Comparison of ENCODE assay signal across 20 cellular contexts in the genomic region with DNA sequence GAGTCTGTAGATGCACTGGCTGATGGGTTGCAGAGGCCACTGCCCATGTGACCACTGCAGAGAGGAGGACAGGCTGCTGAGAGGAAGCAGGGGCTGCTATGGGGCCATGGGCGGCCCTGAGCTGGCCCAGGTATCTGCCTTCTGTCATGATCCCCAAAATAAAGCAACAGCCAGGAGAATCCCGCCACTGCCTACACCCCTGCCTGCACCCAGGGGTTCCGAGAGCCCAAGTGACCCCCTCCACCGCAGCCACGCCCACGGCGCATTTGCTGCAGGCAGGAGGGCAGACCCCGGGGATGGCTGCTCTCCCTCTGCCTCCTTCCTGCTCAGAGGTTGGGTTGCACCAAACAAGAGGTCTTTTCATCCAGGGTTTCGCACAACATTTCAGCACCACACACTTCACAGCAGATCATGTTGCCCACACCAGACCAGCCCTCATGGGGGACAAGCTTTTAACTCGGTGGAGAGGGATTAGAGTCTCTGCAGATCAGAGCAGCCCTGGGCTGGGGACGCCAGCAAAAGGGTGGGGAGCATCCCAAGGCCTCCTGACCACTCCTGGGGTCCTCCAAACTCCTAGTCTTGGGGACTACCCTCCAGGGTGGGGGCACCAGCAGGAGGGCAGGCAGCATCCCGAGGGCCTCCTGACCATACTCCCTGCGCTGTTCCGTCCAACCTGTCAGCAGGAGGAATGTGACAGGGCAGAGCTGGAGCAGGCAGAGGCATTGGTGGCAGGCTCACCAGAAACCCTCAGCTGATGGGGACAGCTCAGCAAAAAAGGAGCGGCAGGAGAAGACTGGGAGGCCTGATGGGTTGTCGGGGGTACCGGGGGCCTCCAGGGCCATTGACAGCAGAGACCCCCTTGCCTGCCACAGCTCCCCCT. TPM values are rescaled to one million over a fixed set of nuclear protein-coding genes. Genes with fewer than 3 reads are reported as not detected.
DNase-seq lines count a peak whose midpoint lies in the region; ATAC-seq and TF ChIP-seq lines count a peak whose summit lies in the region.
"Had no signal": no experiment of that assay in that cellular context is flagged by ENCODE, and none has a peak within 500 bp of the region (broad histone marks: within the 10 kb centered on the region; RNA-seq: fewer than 3 reads in every experiment).

No MANE protein-coding gene starts in this region.

- CTCF ChIA-PET in HEK293 (lab: Yijun Ruan, JAX), result interaction anchor here (0.7 kb wide), 1 partner anchor 415 kb away, joined by 3 read pairs; no protein-coding TSS in a partner anchor

- TF ChIP-seq CTCF in HEK293 (tag by site-specific recombination; IDR thresholded peaks at IDR 0.05), result no peak
- no peak for TF ChIP-seq CTCF in smooth muscle cell (IDR thresholded peaks at IDR 0.05; ENCODE audit: borderline replicate concordance, insufficient read depth, poor library complexity, severe bottlenecking)

- peaks cover 22% of the 10 kb centered on the region for H4K20me1 ChIP-seq in smooth muscle cell (ENCODE audit: low read depth)

- no peaks in the 10 kb centered on the region for H3F3A ChIP-seq in smooth muscle cell (ENCODE audit: low read depth)

- H3K79me2 ChIP-seq in smooth muscle cell (ENCODE audit: low read depth), result no peaks in the 10 kb centered on the region

- H3K4me2 ChIP-seq in smooth muscle cell, result peak overlapping the region; percentile 63

- H3K4me1 ChIP-seq in HEK293 (ENCODE audit: control insufficient read depth, insufficient read depth, low read length), result no peaks in the 10 kb centered on the region
- H3K4me1 ChIP-seq in smooth muscle cell (ENCODE audit: low read depth), result peaks cover 44% of the 10 kb centered on the region

- ATAC-seq in SK-N-SH treated with all-trans-retinoic acid at 6 μM for 48 hours, result peak; percentile 11; the same call in 1 of the 3 replicates
- peak; percentile 7 to 60 for ATAC-seq in left cardiac atrium
- ATAC-seq: activated naive CD4-positive, alpha-beta T cell treated with anti-CD3 and anti-CD28 coated beads, Interleukin-2, amount 50 U/mL, for 72 hours; activated T-cell treated with anti-CD3 and anti-CD28 coated beads, Interleukin-2, amount 50 U/mL, for 4 hours; K562 had no signal

- intact Hi-C loops in left cardiac atrium (cut with DNase I), result no loop called here
- intact Hi-C loops in posterior vena cava (cut with DNase I), result no loop called here

- no peak overlapping the region for H3K9ac ChIP-seq in smooth muscle cell (ENCODE audit: low read depth)

- POLR2A ChIA-PET in HEK293 (lab: Yijun Ruan, JAX), result interaction anchor here (0.5 to 1.6 kb wide), 2 partner anchors 16 to 359 kb away, joined by 3 read pairs; no protein-coding TSS in a partner anchor

- DNase-seq in left cardiac atrium (no peak), smooth muscle cell (lab: John Stamatoyannopoulos, UW; ENCODE audit: unreplicated experiment) (no peak), posterior vena cava (ENCODE audit: low spot score) (no peak), NCI-H1048 (lab: John Stamatoyannopoulos, UW) (no peak), DMS53 treated with DMSO at 0.1 percent for 48 hours (lab: John Stamatoyannopoulos, UW; ENCODE audit: unreplicated experiment) (no peak)
- DNase-seq in activated T-cell treated with anti-CD3 and anti-CD28 coated beads, Interleukin-2, amount 50 U/mL, for 48 hours, result no peak
- DNase-seq: activated CD4-positive, alpha-beta memory T cell treated with anti-CD3 and anti-CD28 coated beads, Interleukin-2, amount 10 ng/mL, durations not matched to agents 7 days and 5 days; activated T-cell treated with anti-CD3 and anti-CD28 coated beads, Interleukin-2, amount 50 U/mL, for 4 hours; islet precursor cell; midbrain; NCI-H2107; NCI-H748 treated with DMSO at 0.1 percent for 48 hours; stimulated activated CD4-positive, alpha-beta T cell treated with anti-CD3 and anti-CD28 coated beads, Interleukin-2, amount 100 ng/mL, for 48 hours had no signal

- H3K27ac ChIP-seq in HEK293 (ENCODE audit: extremely low read depth, low read depth, low read length) (no peak overlapping the region), smooth muscle cell (ENCODE audit: low read depth) (no peak overlapping the region)
- H3K27ac ChIP-seq: brain microvascular endothelial cell had no signal

- no peak overlapping the region for H2AFZ ChIP-seq in smooth muscle cell (ENCODE audit: low read depth)

- H3K4me3 ChIP-seq in HEK293 (ENCODE audit: low read depth, low read length) (no peak overlapping the region), smooth muscle cell (no peak overlapping the region)
- H3K4me3 ChIP-seq: GM12878, K562 had no signal

- H3K27me3 ChIP-seq in smooth muscle cell (ENCODE audit: low read depth), result no peaks in the 10 kb centered on the region
- H3K27me3 ChIP-seq: brain microvascular endothelial cell, dorsolateral prefrontal cortex had no signal

- H3K9me3 ChIP-seq in HEK293 (ENCODE audit: control insufficient read depth, insufficient read depth, low read depth, low read length) (no peaks in the 10 kb centered on the region), smooth muscle cell (replicated peaks; ENCODE audit: low read depth) (no peaks in the 10 kb centered on the region)

- no peaks in the 10 kb centered on the region for H3K36me3 ChIP-seq in HEK293 (ENCODE audit: control insufficient read depth in 2 of 2, insufficient read depth in 1 of 2, low read length in 2 of 2)
- H3K36me3 ChIP-seq in smooth muscle cell (ENCODE audit: low read depth), result no peaks in the 10 kb centered on the region
- H3K36me3 ChIP-seq: brain microvascular endothelial cell had no signal

- 74% methylated on average over 17 of the region's 17 CpGs for WGBS in smooth muscle cell (ENCODE audit: low lambda C conversion rate)

TF ChIP-seq in HEK293, 187 proteins besides CTCF, POLR2A, EP300 and RAD21:
- no peak for TF ChIP-seq SCRT2 (tag by site-specific recombination; IDR thresholded peaks at IDR 0.05)
- TF ChIP-seq, protein P1, sequence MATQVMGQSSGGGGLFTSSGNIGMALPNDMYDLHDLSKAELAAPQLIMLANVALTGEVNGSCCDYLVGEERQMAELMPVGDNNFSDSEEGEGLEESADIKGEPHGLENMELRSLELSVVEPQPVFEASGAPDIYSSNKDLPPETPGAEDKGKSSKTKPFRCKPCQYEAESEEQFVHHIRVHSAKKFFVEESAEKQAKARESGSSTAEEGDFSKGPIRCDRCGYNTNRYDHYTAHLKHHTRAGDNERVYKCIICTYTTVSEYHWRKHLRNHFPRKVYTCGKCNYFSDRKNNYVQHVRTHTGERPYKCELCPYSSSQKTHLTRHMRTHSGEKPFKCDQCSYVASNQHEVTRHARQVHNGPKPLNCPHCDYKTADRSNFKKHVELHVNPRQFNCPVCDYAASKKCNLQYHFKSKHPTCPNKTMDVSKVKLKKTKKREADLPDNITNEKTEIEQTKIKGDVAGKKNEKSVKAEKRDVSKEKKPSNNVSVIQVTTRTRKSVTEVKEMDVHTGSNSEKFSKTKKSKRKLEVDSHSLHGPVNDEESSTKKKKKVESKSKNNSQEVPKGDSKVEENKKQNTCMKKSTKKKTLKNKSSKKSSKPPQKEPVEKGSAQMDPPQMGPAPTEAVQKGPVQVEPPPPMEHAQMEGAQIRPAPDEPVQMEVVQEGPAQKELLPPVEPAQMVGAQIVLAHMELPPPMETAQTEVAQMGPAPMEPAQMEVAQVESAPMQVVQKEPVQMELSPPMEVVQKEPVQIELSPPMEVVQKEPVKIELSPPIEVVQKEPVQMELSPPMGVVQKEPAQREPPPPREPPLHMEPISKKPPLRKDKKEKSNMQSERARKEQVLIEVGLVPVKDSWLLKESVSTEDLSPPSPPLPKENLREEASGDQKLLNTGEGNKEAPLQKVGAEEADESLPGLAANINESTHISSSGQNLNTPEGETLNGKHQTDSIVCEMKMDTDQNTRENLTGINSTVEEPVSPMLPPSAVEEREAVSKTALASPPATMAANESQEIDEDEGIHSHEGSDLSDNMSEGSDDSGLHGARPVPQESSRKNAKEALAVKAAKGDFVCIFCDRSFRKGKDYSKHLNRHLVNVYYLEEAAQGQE (tag by site-specific recombination; IDR thresholded peaks at IDR 0.05), result 0 out of 2 replicates have a peak, but pooled peaks have one; percentile 46

TF ChIP-seq in SK-N-SH treated with all-trans-retinoic acid at 6 μM for 48 hours, 23 proteins besides CTCF, POLR2A, EP300 and RAD21 (continues in another document):
- TF ChIP-seq ARNTL (CRISPR knock-in tag; IDR thresholded peaks at IDR 0.05; ENCODE audit: borderline replicate concordance, low read depth) (no peak), PPARA (CRISPR knock-in tag; IDR thresholded peaks at IDR 0.05; ENCODE audit: borderline replicate concordance) (no peak), ZFP30 (CRISPR knock-in tag; IDR thresholded peaks at IDR 0.05) (no peak)
- TF ChIP-seq, protein P2, sequence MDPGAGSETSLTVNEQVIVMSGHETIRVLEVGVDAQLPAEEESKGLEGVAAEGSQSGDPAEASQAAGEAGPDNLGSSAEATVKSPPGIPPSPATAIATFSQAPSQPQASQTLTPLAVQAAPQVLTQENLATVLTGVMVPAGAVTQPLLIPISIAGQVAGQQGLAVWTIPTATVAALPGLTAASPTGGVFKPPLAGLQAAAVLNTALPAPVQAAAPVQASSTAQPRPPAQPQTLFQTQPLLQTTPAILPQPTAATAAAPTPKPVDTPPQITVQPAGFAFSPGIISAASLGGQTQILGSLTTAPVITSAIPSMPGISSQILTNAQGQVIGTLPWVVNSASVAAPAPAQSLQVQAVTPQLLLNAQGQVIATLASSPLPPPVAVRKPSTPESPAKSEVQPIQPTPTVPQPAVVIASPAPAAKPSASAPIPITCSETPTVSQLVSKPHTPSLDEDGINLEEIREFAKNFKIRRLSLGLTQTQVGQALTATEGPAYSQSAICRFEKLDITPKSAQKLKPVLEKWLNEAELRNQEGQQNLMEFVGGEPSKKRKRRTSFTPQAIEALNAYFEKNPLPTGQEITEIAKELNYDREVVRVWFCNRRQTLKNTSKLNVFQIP (CRISPR knock-in tag; IDR thresholded peaks at IDR 0.05; ENCODE audit: borderline replicate concordance, low read depth), result no peak
- TF ChIP-seq, protein P3, sequence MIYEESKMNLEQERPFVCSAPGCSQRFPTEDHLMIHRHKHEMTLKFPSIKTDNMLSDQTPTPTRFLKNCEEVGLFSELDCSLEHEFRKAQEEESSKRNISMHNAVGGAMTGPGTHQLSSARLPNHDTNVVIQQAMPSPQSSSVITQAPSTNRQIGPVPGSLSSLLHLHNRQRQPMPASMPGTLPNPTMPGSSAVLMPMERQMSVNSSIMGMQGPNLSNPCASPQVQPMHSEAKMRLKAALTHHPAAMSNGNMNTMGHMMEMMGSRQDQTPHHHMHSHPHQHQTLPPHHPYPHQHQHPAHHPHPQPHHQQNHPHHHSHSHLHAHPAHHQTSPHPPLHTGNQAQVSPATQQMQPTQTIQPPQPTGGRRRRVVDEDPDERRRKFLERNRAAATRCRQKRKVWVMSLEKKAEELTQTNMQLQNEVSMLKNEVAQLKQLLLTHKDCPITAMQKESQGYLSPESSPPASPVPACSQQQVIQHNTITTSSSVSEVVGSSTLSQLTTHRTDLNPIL (CRISPR knock-in tag; IDR thresholded peaks at IDR 0.05; ENCODE audit: low read depth), result no peak

RNA-seq across cellular contexts. Expression of a gene that starts 14.1 kb away (rescaled TPM):
- total RNA-seq in left cardiac atrium (10 to 100 TPM; 21.4 to 24.7 TPM), smooth muscle cell (4.0 and 4.8 TPM in 2 replicates), posterior vena cava (10 to 100 TPM; 19.8 to 28.2 TPM)
- polyA plus RNA-seq in smooth muscle cell, result 5.2 and 6.5 TPM in 2 replicates

RNA-seq across cellular contexts. Expression of a gene that starts 55.0 kb away (rescaled TPM):
- total RNA-seq in left cardiac atrium (1 to 10 TPM; 2.1 to 2.6 TPM), smooth muscle cell (9.1 and 9.6 TPM in 2 replicates), posterior vena cava (10 to 100 TPM; 10.9 to 11.6 TPM)
- 11.2 and 11.9 TPM in 2 replicates for polyA plus RNA-seq in smooth muscle cell
- total RNA-seq: activated T-cell treated with anti-CD3 and anti-CD28 coated beads, Interleukin-2, amount 50 U/mL, for 4 hours; GM12878; K562 had no signal
- polyA plus RNA-seq: K562 had no signal
